ENCODE assay signal across 9 cellular contexts in the genomic region with DNA sequence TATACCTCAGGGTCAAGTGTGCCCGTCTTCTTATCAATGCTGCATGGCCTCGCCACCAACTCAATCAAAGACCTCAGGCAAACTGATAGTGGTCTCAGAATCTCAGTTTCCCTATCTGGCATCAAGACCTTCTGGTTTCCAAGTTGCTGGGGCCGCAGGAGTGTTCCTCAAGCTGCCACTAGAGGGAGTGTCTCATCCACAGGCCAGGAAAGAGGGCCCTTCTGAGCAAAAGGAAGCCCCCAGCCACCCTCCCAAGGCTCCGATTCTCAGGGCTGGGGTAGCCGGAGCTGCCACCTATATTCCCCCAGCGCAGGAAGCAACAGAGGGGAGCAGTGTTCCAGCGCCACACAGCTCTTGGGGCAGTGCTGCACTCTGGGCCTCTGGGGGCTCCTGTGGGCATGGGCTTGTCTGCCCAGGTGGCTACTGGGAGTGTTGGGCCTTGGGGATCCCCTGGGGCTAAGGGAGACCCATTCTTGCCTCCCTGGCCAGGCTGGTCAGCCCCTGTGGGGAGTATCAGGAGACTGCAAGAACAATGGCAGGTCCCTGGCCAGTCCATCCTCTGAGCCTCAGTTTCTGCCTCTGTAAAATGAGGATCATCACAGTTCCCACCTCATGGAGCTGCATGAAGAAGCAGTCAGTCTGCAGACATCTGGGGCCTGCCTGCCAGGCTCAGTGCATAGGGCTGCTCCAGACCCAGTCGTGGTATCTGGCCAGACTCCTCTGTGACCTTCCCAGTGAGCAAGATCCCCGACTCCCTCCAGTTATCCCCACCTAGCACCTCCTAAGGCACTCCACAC. TPM values are rescaled to one million over a fixed set of nuclear protein-coding genes. Genes with fewer than 3 reads are reported as not detected.
DNase-seq lines count a peak whose midpoint lies in the region; ATAC-seq, FAIRE-seq and TF ChIP-seq lines count a peak whose summit lies in the region.
"Had no signal": no experiment of that assay in that cellular context is flagged by ENCODE, and none has a peak within 500 bp of the region (broad histone marks: within the 10 kb centered on the region; RNA-seq: fewer than 3 reads in every experiment).

No MANE protein-coding gene starts in this region.

- no peak for TF ChIP-seq POLR2A in H1 (IDR thresholded peaks at IDR 0.05; ENCODE audit: control extremely low read depth in 1 of 2, low read depth in 2 of 2, low read length in 2 of 2)
- TF ChIP-seq POLR2A in stomach (IDR thresholded peaks at IDR 0.05), result no peak

- DNase-seq in NCI-H2107 treated with DMSO at 0.1 percent for 48 hours (lab: John Stamatoyannopoulos, UW; ENCODE audit: unreplicated experiment), result peak; percentile 1
- DNase-seq in NCI-H2107 (lab: John Stamatoyannopoulos, UW), result no peak
- peak; percentile 57 for DNase-seq in NCI-H2227 (lab: John Stamatoyannopoulos, UW; ENCODE audit: unreplicated experiment)
- DNase-seq in activated CD8-positive, alpha-beta memory T cell treated with anti-CD3 and anti-CD28 coated beads for 4 hours (ENCODE audit: low read depth in 2 of 2), result peak; percentile 17 to 33
- peak; percentile 33 to 85 for DNase-seq in H1 (ENCODE audit: low read depth in 1 of 2, low spot score in 2 of 2)
- peak; percentile 29 to 77 (median 54) for DNase-seq in naive thymus-derived CD8-positive, alpha-beta T cell
- peak; percentile 50 for DNase-seq in stomach

- H3K4me3 ChIP-seq in H1 (ENCODE audit: extremely low read depth in 1 of 4, insufficient read depth in 2 of 4, low read depth in 3 of 4, low read length in 4 of 4) (no peak overlapping the region), stomach (no peak overlapping the region)

- no peak overlapping the region for H3K4me2 ChIP-seq in H1 (ENCODE audit: insufficient read depth in 1 of 2, low read depth in 2 of 2, low read length in 2 of 2)

- H3K27ac ChIP-seq in H1 (ENCODE audit: low read depth, low read length), result no peak overlapping the region
- no peak overlapping the region for H3K27ac ChIP-seq in stomach

- peak overlapping the region; percentile 44; the same call in 1 of the 2 replicates for H2BK5ac ChIP-seq in H1 (ENCODE audit: low read depth, low read length)

- no peak overlapping the region for H2BK120ac ChIP-seq in H1 (replicated peaks; ENCODE audit: low read depth, low read length)

- no peak overlapping the region for H3K4me3 Mint-ChIP-seq in naive thymus-derived CD8-positive, alpha-beta T cell

- H3K14ac ChIP-seq in H1 (ENCODE audit: insufficient read length), result no peak overlapping the region

- no peak overlapping the region for H4K5ac ChIP-seq in H1 (ENCODE audit: insufficient read length, low read depth, low read length)

- peak; percentile 90 to 91 for TF ChIP-seq RAD21 in H1 (IDR thresholded peaks at IDR 0.05 in 1 of 2, conservative IDR thresholded peaks at IDR 0.05 in 1 of 2; ENCODE audit: low read depth in 2 of 2, low read length in 2 of 2)

- H3K56ac ChIP-seq in H1 (replicated peaks; ENCODE audit: insufficient read length, low read depth, low read length), result no peak overlapping the region

- 54% methylated on average over 9 of the region's 9 CpGs; no CpG with 5 or more reads in 1 of the 2 experiments for WGBS in H1 (ENCODE audit: extremely low coverage in 1 of 2, insufficient coverage in 1 of 2, insufficient read length in 1 of 2, insufficient replicate concordance in 2 of 2, low coverage in 1 of 2, low lambda C conversion rate in 2 of 2, missing lambda C conversion rate in 1 of 2), 2 experiments
- 24 to 33% (median 27%) methylated on average over 5 to 9 of the region's 9 CpGs for WGBS in stomach, 5 donors

- H4K91ac ChIP-seq in H1 (replicated peaks; ENCODE audit: insufficient read length, low read length), result no peak overlapping the region

- 0 out of 2 replicates have a peak overlapping the region, but pooled peaks have one; percentile 17 for H2BK12ac ChIP-seq in H1 (ENCODE audit: low read depth, low read length)

- no peak overlapping the region; the same call in 1 of the 2 replicates for H2BK20ac ChIP-seq in H1 (ENCODE audit: low read length)

- H3K23ac ChIP-seq in H1 (ENCODE audit: insufficient read length), result no peak overlapping the region

- peak in 2 of 3 experiments; percentile 87 to 90; a peak in 3 of 4 replicates for TF ChIP-seq CTCF in H1 (IDR thresholded peaks at IDR 0.05; ENCODE audit: control extremely low read depth in 1 of 3, insufficient read depth in 1 of 3, low read depth in 1 of 3, low read length in 3 of 3)
- peak in 5 of 7 experiments; percentile 30 to 91 (median 87) for TF ChIP-seq CTCF in stomach (IDR thresholded peaks at IDR 0.05)

- no peaks in the 10 kb centered on the region for H3K79me2 ChIP-seq in H1 (ENCODE audit: control insufficient read depth in 1 of 2, insufficient read depth in 2 of 2, low read length in 2 of 2)

- peak; percentile 60 to 62 for ATAC-seq in naive thymus-derived CD8-positive, alpha-beta T cell
- ATAC-seq in GM21423 (IDR thresholded peaks at IDR 0.05; ENCODE audit: unreplicated experiment), result no peak

- H3K27me3 ChIP-seq in H1 (replicated peaks in 1 of 4; ENCODE audit: control insufficient read depth in 3 of 4, extremely low read depth in 1 of 4, insufficient read depth in 3 of 4, low read length in 3 of 4) (no peaks in the 10 kb centered on the region), stomach (peaks cover 0 to 9% (median 0%) of the 10 kb centered on the region in 3 donors)

- no peaks in the 10 kb centered on the region for H3K36me3 Mint-ChIP-seq in naive thymus-derived CD8-positive, alpha-beta T cell

- H3K9me3 Mint-ChIP-seq in naive thymus-derived CD8-positive, alpha-beta T cell, result no peaks in the 10 kb centered on the region

- H4K20me1 ChIP-seq in H1 (replicated peaks in 1 of 2; ENCODE audit: control insufficient read depth in 1 of 2, insufficient read depth in 2 of 2, low read length in 2 of 2), result no peaks in the 10 kb centered on the region

- H3K9ac ChIP-seq in H1 (replicated peaks in 1 of 4; ENCODE audit: extremely low read depth in 1 of 4, low read depth in 3 of 4, low read length in 3 of 4), result no peak overlapping the region

- peaks cover 2 to 10% (median 2%) of the 10 kb centered on the region in 5 donors for H3K27me3 Mint-ChIP-seq in naive thymus-derived CD8-positive, alpha-beta T cell

- no peak overlapping the region for H2AK5ac ChIP-seq in H1 (ENCODE audit: low read depth, low read length)

- H3K4ac ChIP-seq in H1 (replicated peaks; ENCODE audit: insufficient read length, low read depth, low read length), result no peak overlapping the region

- intact Hi-C loops in stomach (cut with DNase I; ENCODE audit: low total_unique reads), result loop anchor here (5.0 kb wide), 1 partner anchor 393 kb away; no protein-coding TSS in a partner anchor

- POLR2A ChIA-PET in H1 (lab: Charles Lee; ENCODE audit: partially characterized antibody), result interaction anchor here (1.8 kb wide), 1 partner anchor 22 kb away, joined by 5 read pairs; no protein-coding TSS in a partner anchor
- POLR2A ChIA-PET in naive thymus-derived CD8-positive, alpha-beta T cell (lab: Charles Lee), result no interaction called here

- no peak overlapping the region for H2BK15ac ChIP-seq in H1 (ENCODE audit: low read length)

- H3K18ac ChIP-seq in H1 (ENCODE audit: extremely low read depth, low read length), result no peak overlapping the region

- H2AFZ ChIP-seq in H1 (ENCODE audit: low read length), result no peak overlapping the region; the same call in 1 of the 2 replicates

- H3K9me3 ChIP-seq in H1 (ENCODE audit: insufficient read depth in 2 of 2, low read depth in 1 of 2, low read length in 1 of 2), result no peaks in the 10 kb centered on the region
- H3K9me3 ChIP-seq in stomach, result no peaks in the 10 kb centered on the region

- H3K36me3 ChIP-seq in H1 (ENCODE audit: control insufficient read depth in 2 of 4, insufficient read depth in 4 of 4, low read length in 3 of 4) (no peaks in the 10 kb centered on the region), stomach (no peaks in the 10 kb centered on the region)

- H3K79me1 ChIP-seq in H1 (ENCODE audit: low read depth, low read length), result no peaks in the 10 kb centered on the region

- H4K8ac ChIP-seq in H1 (ENCODE audit: extremely low read depth, insufficient read depth, low read length), result peak overlapping the region; percentile 36

- CTCF ChIA-PET in H1 (lab: Charles Lee; ENCODE audit: partially characterized antibody), result interaction anchor here (0.6 to 5.1 kb wide), 46 partner anchors 8 to 498 kb away, joined by 3 to 46 read pairs (median 4); no protein-coding TSS in a partner anchor

- H3K4me1 ChIP-seq in H1 (replicated peaks in 1 of 4; ENCODE audit: control insufficient read depth in 3 of 4, insufficient read depth in 4 of 4, low read length in 3 of 4), result peaks cover 0 to 2% (median 0%) of the 10 kb centered on the region in 4 experiments; a peak in 1 of 7 replicates
- H3K4me1 ChIP-seq in stomach, result no peaks in the 10 kb centered on the region

- no peaks in the 10 kb centered on the region for H3K23me2 ChIP-seq in H1 (ENCODE audit: low read depth, low read length)

- no peak overlapping the region for H3K27ac Mint-ChIP-seq in naive thymus-derived CD8-positive, alpha-beta T cell

- H3K4me1 Mint-ChIP-seq in naive thymus-derived CD8-positive, alpha-beta T cell, result peaks cover 0 to 5% (median under 1%) of the 10 kb centered on the region in 4 donors

- no peak for TF ChIP-seq EP300 in H1 (IDR thresholded peaks at IDR 0.05; ENCODE audit: borderline replicate concordance in 1 of 2, low read depth in 2 of 2, low read length in 2 of 2)
- no peak for TF ChIP-seq EP300 in stomach (IDR thresholded peaks at IDR 0.05)

- peak; percentile 36 for FAIRE-seq in H1 (lab: Jason Lieb, UNC)
- FAIRE-seq: G401.6 had no signal

RNA-seq across cellular contexts. Expression of a gene that starts 23.4 kb away (rescaled TPM):
- 131 and 136 TPM in 2 replicates for total RNA-seq in H1 (2021; fragmentation: NEBNext Ultra II Directional; extraction: Animal tissue kit (Norgen Biotek cat#: 25700))
- polyA plus RNA-seq in H1 (2011; rRNA removed), result 115 and 124 TPM in 2 replicates
- 155 TPM for polyA plus RNA-seq in H1 (2011; cell fraction: cytosol; rRNA removed)
- polyA plus RNA-seq in H1 (2011; cell fraction: nucleus; rRNA removed), result 166 TPM
- polyA plus RNA-seq in H1 (2012, experiment 1 of 2), result 123 to 167 TPM (median 161 TPM) in 4 replicates
- polyA plus RNA-seq in H1 (2012, experiment 2 of 2), result 77.7 TPM
- polyA plus RNA-seq in H1 (2013, experiment 1 of 2), result 92.4 TPM
- 92.3 TPM for polyA plus RNA-seq in H1 (2013, experiment 2 of 2)
- 165 and 212 TPM in 2 replicates for polyA minus RNA-seq in H1 (2011; rRNA and poly(A)+ RNA removed)
- 100.0 TPM for polyA minus RNA-seq in H1 (2011; cell fraction: cytosol; rRNA and poly(A)+ RNA removed)
- 119 TPM for polyA minus RNA-seq in H1 (2011; cell fraction: nucleus; rRNA and poly(A)+ RNA removed)
- 10 to 100 TPM; 59.6 to 70.8 TPM for total RNA-seq in naive thymus-derived CD8-positive, alpha-beta T cell
- 100 to 1,000 TPM; 118 to 120 (median 118) TPM for polyA plus RNA-seq in naive thymus-derived CD8-positive, alpha-beta T cell
- 100 to 1,000 TPM in 2 of 5 donors, 10 to 100 TPM in 3; 79.1 to 120 (median 91.0) TPM for total RNA-seq in stomach
- 100 to 1,000 TPM in 1 of 3 donors, 10 to 100 TPM in 2; 64.0 to 122 (median 99.7) TPM for polyA plus RNA-seq in stomach

RNA-seq across cellular contexts. Expression of a gene that starts 51.6 kb away (rescaled TPM):
- 0.35 TPM in 1 of 2 replicates, not detected in the other for total RNA-seq in H1 (2021; fragmentation: NEBNext Ultra II Directional; extraction: Animal tissue kit (Norgen Biotek cat#: 25700))
- 0.06 and 0.32 TPM in 2 replicates for polyA plus RNA-seq in H1 (2011; rRNA removed)
- 0.13 TPM for polyA plus RNA-seq in H1 (2011; cell fraction: cytosol; rRNA removed)
- 0.57 TPM for polyA plus RNA-seq in H1 (2011; cell fraction: nucleus; rRNA removed)
- 0.23 to 0.87 TPM (median 0.50 TPM) in 3 of 4 replicates, not detected in the other for polyA plus RNA-seq in H1 (2012, experiment 1 of 2)
- polyA plus RNA-seq in H1 (2012, experiment 2 of 2), result not detected
- 0.14 TPM for polyA plus RNA-seq in H1 (2013, experiment 1 of 2)
- polyA plus RNA-seq in H1 (2013, experiment 2 of 2), result 0.26 TPM
- 0.29 and 0.57 TPM in 2 replicates for polyA minus RNA-seq in H1 (2011; rRNA and poly(A)+ RNA removed)
- polyA minus RNA-seq in H1 (2011; cell fraction: cytosol; rRNA and poly(A)+ RNA removed), result not detected
- 1.00 TPM for polyA minus RNA-seq in H1 (2011; cell fraction: nucleus; rRNA and poly(A)+ RNA removed)
- 1 to 10 TPM; 1.3 to 1.4 TPM for total RNA-seq in naive thymus-derived CD8-positive, alpha-beta T cell
- polyA plus RNA-seq in naive thymus-derived CD8-positive, alpha-beta T cell, result 1 to 10 TPM in 1 of 3 donors, under 1 TPM in 1, not detected in 1; 0.22 to 3.2 TPM
- total RNA-seq in stomach, result 100 to 1,000 TPM in 2 of 5 donors, 10 to 100 TPM in 1, 1 to 10 TPM in 2; 1.7 to 804 (median 90.2) TPM
- polyA plus RNA-seq in stomach, result 100 to 1,000 TPM; 379 to 728 (median 383) TPM
